17 cellular contexts compared by ENCODE assay signal in the genomic region with DNA sequence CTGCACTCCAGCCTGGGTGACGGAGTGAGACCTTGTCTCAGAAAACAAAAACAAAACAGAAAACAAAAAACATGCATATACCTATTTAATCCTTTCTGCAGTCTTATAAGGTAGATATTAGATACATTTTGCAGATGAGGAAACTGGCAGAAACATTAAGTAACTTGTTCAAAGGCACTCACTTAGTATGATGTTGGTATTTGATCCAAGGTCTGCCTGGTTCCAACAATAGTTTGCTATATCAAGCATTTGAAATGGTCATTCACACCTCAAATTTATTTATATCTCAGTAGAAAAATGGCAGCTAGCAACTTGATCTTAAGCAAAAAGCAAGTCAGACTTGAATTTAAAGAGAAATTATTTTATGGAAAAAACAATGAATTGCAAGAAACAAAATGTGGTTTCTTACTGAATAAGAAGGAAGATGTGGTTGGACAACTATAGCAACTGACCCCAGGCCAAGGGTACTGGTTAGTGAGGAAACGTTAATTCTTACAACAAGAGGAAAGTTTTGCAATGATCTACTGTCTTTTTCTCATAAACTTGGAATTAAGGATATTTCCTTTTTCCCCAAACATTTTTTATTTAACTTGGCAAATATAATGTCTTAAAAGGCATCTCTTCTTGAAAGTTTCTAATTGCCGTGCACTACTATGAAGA.
"Had no signal": no experiment of that assay in that cellular context is flagged by ENCODE, and none has a peak within 500 bp of the region (broad histone marks: within the 10 kb centered on the region; RNA-seq: fewer than 3 reads in every experiment).

No MANE protein-coding gene starts in this region.

- H3K27ac ChIP-seq: brain microvascular endothelial cell, sigmoid colon had no signal

- H3K27me3 ChIP-seq: brain microvascular endothelial cell, sigmoid colon had no signal

- H3K27ac Mint-ChIP-seq: activated B cell treated with CpG ODN at 0.5 μM for 24 hours; activated CD4-positive, alpha-beta T cell treated with anti-CD3 and anti-CD28 coated beads, Interleukin-2, amount 10 ng/mL, durations not matched to agents 24 days and 14 days; activated naive CD4-positive, alpha-beta T cell treated with anti-CD3 and anti-CD28 coated beads, Interleukin-2, amount 50 U/mL, for 72 hours; activated T-helper 2 cell treated with anti-CD3 and anti-CD28 coated beads, Interferon-gamma antibody, Interleukin-2, Interleukin-4, amounts not matched to agents 10 μg/mL and 5 μg/mL and 100 μg/mL, durations not matched to agents 14 hours and 24 hours and 36 hours; T-helper 17 cell had no signal

- H3K4me3 ChIP-seq: lung, mucosa of descending colon, sigmoid colon had no signal

- H3K36me3 ChIP-seq: brain microvascular endothelial cell had no signal

- DNase-seq: activated B cell treated with CpG ODN at 0.5 μM for 24 hours; activated CD4-positive, alpha-beta T cell treated with anti-CD3 and anti-CD28 coated beads, Interleukin-2, amount 10 ng/mL, durations not matched to agents 24 days and 14 days; brain microvascular endothelial cell; cerebellar nuclear complex; dermis blood vessel endothelial cell; erythroblast; hypothalamus; mucosa of descending colon; naive thymus-derived CD8-positive, alpha-beta T cell; occipital lobe; sigmoid colon; stimulated activated CD4-positive, alpha-beta T cell treated with anti-CD3 and anti-CD28 coated beads, Interleukin-2, amount 100 ng/mL, for 48 hours; stimulated activated naive CD8-positive, alpha-beta T cell treated with anti-CD3 and anti-CD28 coated beads, Interleukin-15, Interleukin-2, amounts not matched to agents 100 U/mL and 50 U/mL, for 24 hours; T-helper 17 cell had no signal

- H3K4me1 ChIP-seq: sigmoid colon had no signal

- H3K9me3 Mint-ChIP-seq: activated CD4-positive, alpha-beta T cell treated with anti-CD3 and anti-CD28 coated beads, Interleukin-2, amount 10 ng/mL, durations not matched to agents 24 days and 14 days had no signal

- H3K27me3 Mint-ChIP-seq: activated B cell treated with CpG ODN at 0.5 μM for 24 hours; activated CD4-positive, alpha-beta T cell treated with anti-CD3 and anti-CD28 coated beads, Interleukin-2, amount 10 ng/mL, durations not matched to agents 24 days and 14 days; naive thymus-derived CD8-positive, alpha-beta T cell; T-helper 17 cell had no signal

- H3K4me1 Mint-ChIP-seq: T-helper 17 cell had no signal

- H3K9me3 ChIP-seq: sigmoid colon had no signal

- ATAC-seq: activated naive CD4-positive, alpha-beta T cell treated with anti-CD3 and anti-CD28 coated beads, Interleukin-2, amount 50 U/mL, for 72 hours; mucosa of descending colon; naive thymus-derived CD8-positive, alpha-beta T cell; stimulated activated naive CD8-positive, alpha-beta T cell treated with anti-CD3 and anti-CD28 coated beads, Interleukin-15, Interleukin-2, amounts not matched to agents 100 U/mL and 50 U/mL, for 24 hours; T-helper 17 cell had no signal

- H3K4me3 Mint-ChIP-seq: activated B cell treated with CpG ODN at 0.5 μM for 24 hours; activated CD4-positive, alpha-beta T cell treated with anti-CD3 and anti-CD28 coated beads, Interleukin-2, amount 10 ng/mL, durations not matched to agents 24 days and 14 days; naive thymus-derived CD8-positive, alpha-beta T cell; T-helper 17 cell had no signal
